ENCODE assay signal across 2 cellular contexts in genomic region chr4:4852591-4853362, GRCh38.
TF ChIP-seq lines count a peak whose summit lies in the region.

No MANE protein-coding gene starts in this region.

TF ChIP-seq in A549, 52 proteins besides CTCF, POLR2A, EP300 and RAD21:
- TF ChIP-seq JUN (IDR thresholded peaks at IDR 0.05) (no peak), HOXB5 (CRISPR knock-in tag; IDR thresholded peaks at IDR 0.05) (no peak), FOSB (CRISPR knock-in tag; IDR thresholded peaks at IDR 0.05) (no peak), ATOH8 (CRISPR knock-in tag; IDR thresholded peaks at IDR 0.05; ENCODE audit: low read depth) (no peak), ZC3H11A (IDR thresholded peaks at IDR 0.05) (no peak), ZNF302 (CRISPR knock-in tag; IDR thresholded peaks at IDR 0.05) (no peak), CBX2 (IDR thresholded peaks at IDR 0.05; ENCODE audit: borderline replicate concordance, low read depth) (no peak), GATA3 (IDR thresholded peaks at IDR 0.05; ENCODE audit: borderline replicate concordance) (no peak), EHF (CRISPR knock-in tag; IDR thresholded peaks at IDR 0.05) (no peak)

TF ChIP-seq in HepG2, 621 proteins besides CTCF, POLR2A, EP300 and RAD21:
- TF ChIP-seq NAIF1 (CRISPR knock-in tag; IDR thresholded peaks at IDR 0.05; ENCODE audit: borderline replicate concordance): no peak
- no peak for TF ChIP-seq ZNF780A (CRISPR knock-in tag; IDR thresholded peaks at IDR 0.05)
- TF ChIP-seq ZNF383 (CRISPR knock-in tag; IDR thresholded peaks at IDR 0.05; ENCODE audit: borderline replicate concordance): no peak
- no peak for TF ChIP-seq PCBP1 (IDR thresholded peaks at IDR 0.05; ENCODE audit: borderline replicate concordance, low read depth, low read length)
- TF ChIP-seq POLR2AphosphoS2 (IDR thresholded peaks at IDR 0.05; ENCODE audit: low read depth, low read length): no peak
- no peak for TF ChIP-seq ZNF577 (CRISPR knock-in tag; IDR thresholded peaks at IDR 0.05; ENCODE audit: borderline replicate concordance, low read depth)
- TF ChIP-seq ZNF775 (CRISPR knock-in tag; IDR thresholded peaks at IDR 0.05; ENCODE audit: borderline replicate concordance): no peak
